8 cellular contexts compared by ENCODE assay signal in the genomic region with DNA sequence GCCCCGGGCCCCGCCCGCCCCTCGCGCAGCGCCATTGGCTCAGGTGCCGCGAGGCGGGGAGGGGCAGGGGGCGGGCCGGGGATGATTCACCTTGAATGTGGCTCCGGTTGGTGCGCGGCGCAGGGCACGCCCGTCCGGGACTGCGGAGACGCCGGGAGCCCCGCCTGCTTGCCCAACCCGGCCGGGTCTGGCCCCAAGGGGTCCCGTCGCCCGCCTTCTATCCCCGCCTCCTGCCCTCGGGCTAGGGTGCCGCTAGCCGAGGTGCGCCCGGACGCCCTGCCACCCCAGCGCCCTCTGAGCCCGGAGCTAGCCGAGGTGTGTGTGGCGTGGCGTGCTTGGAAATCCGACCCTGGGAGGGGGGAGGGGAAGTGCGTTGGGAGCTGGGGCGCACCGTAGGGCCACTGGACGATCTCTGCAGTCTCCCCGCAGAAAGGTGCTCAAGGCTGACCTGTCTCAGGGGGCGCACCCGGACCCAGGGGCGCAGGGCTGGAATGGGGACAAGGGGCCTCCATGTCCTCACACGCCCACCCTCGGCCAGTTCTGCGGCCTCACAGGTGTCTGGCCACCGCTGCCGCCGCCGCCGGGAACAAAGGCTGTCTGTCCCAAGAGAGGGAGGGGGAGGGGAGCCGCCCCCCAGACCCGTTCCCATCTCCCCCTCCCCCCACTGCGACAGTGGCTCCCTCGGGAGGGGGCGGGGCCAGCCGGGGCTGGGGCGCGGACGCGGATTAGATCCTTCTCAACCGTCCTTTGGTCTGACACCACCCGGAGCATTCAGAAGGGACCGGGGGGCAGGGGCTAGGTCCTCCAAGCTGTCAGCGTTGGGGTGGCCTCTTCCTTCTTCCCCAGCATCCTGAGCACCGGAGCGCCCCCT.
DNase-seq lines count a peak whose midpoint lies in the region; ATAC-seq and TF ChIP-seq lines count a peak whose summit lies in the region.

No MANE protein-coding gene starts in this region.

- peak; percentile 48 for ATAC-seq in HG02970 (IDR thresholded peaks at IDR 0.05; ENCODE audit: low FRiP score, unreplicated experiment)
- peak; percentile 80 for ATAC-seq in activated CD8-positive, alpha-beta T cell treated with anti-CD3 and anti-CD28 coated beads, Interleukin-2, amount 10 ng/mL, durations not matched to agents 7 days and 5 days

- no peaks in the 10 kb centered on the region for H3K36me3 Mint-ChIP-seq in activated CD8-positive, alpha-beta T cell treated with anti-CD3 and anti-CD28 coated beads, Interleukin-2, amount 10 ng/mL, durations not matched to agents 7 days and 5 days (ENCODE audit: low read depth)

- TF ChIP-seq CTCF in epithelial cell of proximal tubule (conservative IDR thresholded peaks at IDR 0.05; ENCODE audit: low read depth, low read length) (no peak), parathyroid adenoma (IDR thresholded peaks at IDR 0.05) (no peak), tibial nerve (IDR thresholded peaks at IDR 0.05) (no peak)

- CTCF ChIA-PET in activated CD8-positive, alpha-beta T cell treated with anti-CD3 and anti-CD28 coated beads, Interleukin-2, amount 10 ng/mL, durations not matched to agents 7 days and 5 days (lab: Charles Lee) = no interaction called here

- no peaks in the 10 kb centered on the region for H3K79me2 ChIP-seq in parathyroid adenoma

- peaks cover 6% of the 10 kb centered on the region for H3K4me1 ChIP-seq in parathyroid adenoma
- H3K4me1 ChIP-seq in tibial nerve = peaks cover 0 to 73% (median 52%) of the 10 kb centered on the region in 4 donors

- H3K9me3 Mint-ChIP-seq in activated CD8-positive, alpha-beta T cell treated with anti-CD3 and anti-CD28 coated beads, Interleukin-2, amount 10 ng/mL, durations not matched to agents 7 days and 5 days (ENCODE audit: insufficient read depth) = no peaks in the 10 kb centered on the region

- POLR2A ChIA-PET in activated CD8-positive, alpha-beta T cell treated with anti-CD3 and anti-CD28 coated beads, Interleukin-2, amount 10 ng/mL, durations not matched to agents 7 days and 5 days (lab: Charles Lee) = interaction anchor here (1.0 kb wide), 1 partner anchor 45 kb away, joined by 3 read pairs; no protein-coding TSS in a partner anchor

- WGBS in tibial nerve, 2 donors = 0% methylated on average over 9 to 13 of the region's 72 CpGs

- DNase-seq in DMS 273 (lab: John Stamatoyannopoulos, UW; ENCODE audit: unreplicated experiment) (peak; percentile 97), NCI-H510A treated with DMSO at 0.1 percent for 48 hours (lab: John Stamatoyannopoulos, UW) (peak; percentile 80), epithelial cell of proximal tubule (ENCODE audit: low read depth) (no peak), tibial nerve (ENCODE audit: low spot score in 2 of 2) (no peak), AG08396 (ENCODE audit: low spot score) (no peak)
- DNase-seq in activated CD8-positive, alpha-beta T cell treated with anti-CD3 and anti-CD28 coated beads, Interleukin-2, amount 10 ng/mL, durations not matched to agents 7 days and 5 days = peak; percentile 74

- H3K9me3 ChIP-seq in parathyroid adenoma (ENCODE audit: control insufficient read depth, low read length) (no peaks in the 10 kb centered on the region), tibial nerve (no peaks in the 10 kb centered on the region)

- H3K27ac ChIP-seq in parathyroid adenoma (no peak overlapping the region), tibial nerve (no peak overlapping the region)

- H3K9ac ChIP-seq in parathyroid adenoma = no peak overlapping the region

- H3K36me3 ChIP-seq in parathyroid adenoma (ENCODE audit: control insufficient read depth, insufficient read depth, low read length) (no peaks in the 10 kb centered on the region), tibial nerve (no peaks in the 10 kb centered on the region)

- no peak for TF ChIP-seq POLR2A in tibial nerve (IDR thresholded peaks at IDR 0.05)

- peak overlapping the region; percentile 86 for H3K4me2 ChIP-seq in parathyroid adenoma (ENCODE audit: low read length)

- H3K4me3 ChIP-seq in epithelial cell of proximal tubule (ENCODE audit: low read depth, low read length) = peak overlapping the region; percentile 79
- H3K4me3 ChIP-seq in parathyroid adenoma (ENCODE audit: low read depth, low read length) = peak overlapping the region; percentile 74
- peak overlapping the region in 3 of 4 donors; percentile 18 to 48 (median 44) for H3K4me3 ChIP-seq in tibial nerve

- H3K27me3 ChIP-seq in parathyroid adenoma (ENCODE audit: control insufficient read depth, insufficient read depth, low read length) (peaks cover 14% of the 10 kb centered on the region), tibial nerve (peaks cover 13 to 100% of the 10 kb centered on the region in 2 donors)

- peak overlapping the region; percentile 98 for H2AFZ ChIP-seq in parathyroid adenoma

- H3K27me3 Mint-ChIP-seq in activated CD8-positive, alpha-beta T cell treated with anti-CD3 and anti-CD28 coated beads, Interleukin-2, amount 10 ng/mL, durations not matched to agents 7 days and 5 days (ENCODE audit: low read depth) = peaks cover 67% of the 10 kb centered on the region

- no peak for TF ChIP-seq EP300 in tibial nerve (IDR thresholded peaks at IDR 0.05)

- H3K4me3 Mint-ChIP-seq in activated CD8-positive, alpha-beta T cell treated with anti-CD3 and anti-CD28 coated beads, Interleukin-2, amount 10 ng/mL, durations not matched to agents 7 days and 5 days = peak overlapping the region; percentile 52

- no peak overlapping the region for H3K27ac Mint-ChIP-seq in activated CD8-positive, alpha-beta T cell treated with anti-CD3 and anti-CD28 coated beads, Interleukin-2, amount 10 ng/mL, durations not matched to agents 7 days and 5 days

- H3K4me1 Mint-ChIP-seq in activated CD8-positive, alpha-beta T cell treated with anti-CD3 and anti-CD28 coated beads, Interleukin-2, amount 10 ng/mL, durations not matched to agents 7 days and 5 days (ENCODE audit: low read depth) = peaks cover 40% of the 10 kb centered on the region

Comparison
In these comparisons a context has a peak if more than half of its experiments do, and no peak if none do; other contexts are left out.
1. DNase-seq: peak in DMS 273 (single experiment), NCI-H510A treated with DMSO at 0.1 percent for 48 hours (single experiment) and activated CD8-positive, alpha-beta T cell treated with anti-CD3 and anti-CD28 coated beads, Interleukin-2, amount 10 ng/mL, durations not matched to agents 7 days and 5 days (single experiment); none in epithelial cell of proximal tubule (single experiment), tibial nerve (0 of 2) and AG08396 (single experiment).
2. Peak in every context shown above with its lines, with median percentiles within 50 percentile points of each other: H3K4me3 ChIP-seq.